ENCODE assay signal across 14 cellular contexts in the genomic region with DNA sequence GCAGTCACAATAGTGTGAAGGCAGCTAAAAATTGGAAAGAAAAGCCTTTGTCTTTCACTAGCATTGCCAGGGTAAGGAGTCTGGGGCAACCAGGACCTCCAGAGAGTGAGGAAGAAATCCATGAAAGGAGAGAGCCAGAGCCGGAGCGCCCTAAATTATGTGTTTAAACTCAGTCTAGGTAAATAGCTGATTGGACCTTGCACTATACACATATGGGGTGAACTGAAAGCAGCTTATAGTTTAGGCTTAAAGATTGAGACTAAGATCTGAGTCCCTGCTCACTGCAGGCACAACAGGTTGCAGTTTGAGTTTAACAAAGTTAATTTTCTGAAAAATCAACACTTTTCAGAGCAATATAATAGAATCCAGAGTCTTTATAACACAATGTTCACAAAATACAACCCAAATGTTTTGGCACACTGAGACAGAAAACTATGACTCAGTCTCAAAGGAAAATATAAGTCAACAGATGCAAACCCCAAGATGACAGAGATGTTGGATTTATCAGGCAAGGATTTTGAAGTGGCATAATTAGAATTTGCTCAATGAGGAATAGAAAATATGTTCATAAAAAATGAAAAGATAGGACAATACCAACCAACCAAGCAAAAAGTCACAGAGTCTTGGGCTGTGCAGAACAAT. TPM values are rescaled to one million over a fixed set of nuclear protein-coding genes. Genes with fewer than 3 reads are reported as not detected.
A peak's percentile ranks its signal among the peaks of the same experiment; 100 is the strongest.
DNase-seq lines count a peak whose midpoint lies in the region; ATAC-seq and TF ChIP-seq lines count a peak whose summit lies in the region.
"Had no signal": no experiment of that assay in that cellular context is flagged by ENCODE, and none has a peak within 500 bp of the region (broad histone marks: within the 10 kb centered on the region; RNA-seq: fewer than 3 reads in every experiment).

No MANE protein-coding gene starts in this region.

- H3K4me3 Mint-ChIP-seq in activated T-helper 1 cell treated with anti-CD3 and anti-CD28 coated beads, Interleukin-12 subunit alpha, Interleukin-12 subunit beta, Interleukin-2, Interleukin-4 antibody, amounts not matched to agents 30 ng/mL and 10 ng/mL and 1 ng/mL, durations not matched to agents 14 hours and 24 hours and 36 hours = no peak overlapping the region
- no peak overlapping the region for H3K4me3 Mint-ChIP-seq in mesothelial cell of epicardium

- H2AFZ ChIP-seq in GM23248 = no peak overlapping the region

- H3K27me3 Mint-ChIP-seq in activated T-helper 1 cell treated with anti-CD3 and anti-CD28 coated beads, Interleukin-12 subunit alpha, Interleukin-12 subunit beta, Interleukin-2, Interleukin-4 antibody, amounts not matched to agents 30 ng/mL and 10 ng/mL and 1 ng/mL, durations not matched to agents 14 hours and 24 hours and 36 hours (ENCODE audit: insufficient read depth) = peaks cover 41% of the 10 kb centered on the region
- H3K27me3 Mint-ChIP-seq in mesothelial cell of epicardium (ENCODE audit: low read depth) = peaks cover 40% of the 10 kb centered on the region

- no peaks in the 10 kb centered on the region for H3K79me2 ChIP-seq in GM23248 (ENCODE audit: insufficient read depth)

- DNase-seq in AG10803 (ENCODE audit: low read depth) = peak; percentile 21
- peak; percentile 54 for DNase-seq in GM23248
- DNase-seq in activated T-helper 1 cell treated with anti-CD3 and anti-CD28 coated beads, Interleukin-12 subunit alpha, Interleukin-12 subunit beta, Interleukin-2, Interleukin-4 antibody, amounts not matched to agents 30 ng/mL and 10 ng/mL and 1 ng/mL, durations not matched to agents 14 hours and 24 hours and 36 hours (ENCODE audit: low spot score) = no peak
- DNase-seq in mucosa of descending colon = no peak
- no peak for DNase-seq in stimulated activated CD4-positive, alpha-beta T cell treated with anti-CD3 and anti-CD28 coated beads, Interleukin-15, amount 100 ng/mL, for 24 hours
- DNase-seq in central memory CD4-positive, alpha-beta T cell = no peak
- no peak for DNase-seq in mesothelial cell of epicardium (ENCODE audit: low spot score in 2 of 2, unreplicated experiment in 2 of 2)
- DNase-seq: Kasumi-1, MV-4-11, NCI-H1417 treated with DMSO at 0.1 percent for 48 hours, NCI-H2029, NCI-H524 treated with DMSO at 0.1 percent for 48 hours had no signal

- H3K9ac ChIP-seq in GM23248 = no peak overlapping the region
- H3K9ac ChIP-seq: BLaER1 treated with 17β-estradiol and CSF1 and Interleukin-3, amounts not matched to agents 10 nM and 100 nM had no signal

- peaks cover 6% of the 10 kb centered on the region for H3K4me1 ChIP-seq in GM23248 (ENCODE audit: insufficient read depth)
- H3K4me1 ChIP-seq in mucosa of descending colon (ENCODE audit: low read depth) = no peaks in the 10 kb centered on the region
- H3K4me1 ChIP-seq: HAP-1 had no signal

- H3K27ac Mint-ChIP-seq in activated T-helper 1 cell treated with anti-CD3 and anti-CD28 coated beads, Interleukin-12 subunit alpha, Interleukin-12 subunit beta, Interleukin-2, Interleukin-4 antibody, amounts not matched to agents 30 ng/mL and 10 ng/mL and 1 ng/mL, durations not matched to agents 14 hours and 24 hours and 36 hours = peak overlapping the region; percentile 1
- no peak overlapping the region for H3K27ac Mint-ChIP-seq in mesothelial cell of epicardium

- 53 to 64% methylated on average over 2 of the region's 2 CpGs for WGBS in GM23248 (ENCODE audit: low coverage in 1 of 2, low lambda C conversion rate in 2 of 2, missing lambda C conversion rate in 2 of 2), 2 experiments

- in situ Hi-C loops in GM23248 (cut with MboI) = no loop called here

- H3K4me2 ChIP-seq in GM23248 (ENCODE audit: unreplicated experiment) = no peak overlapping the region
- H3K4me2 ChIP-seq: BLaER1 treated with 17β-estradiol and CSF1 and Interleukin-3, amounts not matched to agents 10 nM and 100 nM had no signal

- H3K27ac ChIP-seq in GM23248 = no peak overlapping the region
- H3K27ac ChIP-seq: BLaER1 treated with 17β-estradiol and CSF1 and Interleukin-3, amounts not matched to agents 10 nM and 100 nM had no signal

- TF ChIP-seq CTCF in AG10803 (conservative IDR thresholded peaks at IDR 0.05; ENCODE audit: low read length) (no peak), mucosa of descending colon (IDR thresholded peaks at IDR 0.05) (no peak), mesothelial cell of epicardium (IDR thresholded peaks at IDR 0.05; ENCODE audit: unreplicated experiment) (no peak)

- peaks cover 7% of the 10 kb centered on the region for H3F3A ChIP-seq in GM23248 (ENCODE audit: insufficient read depth)

- peaks cover 1% of the 10 kb centered on the region for H3K36me3 Mint-ChIP-seq in activated T-helper 1 cell treated with anti-CD3 and anti-CD28 coated beads, Interleukin-12 subunit alpha, Interleukin-12 subunit beta, Interleukin-2, Interleukin-4 antibody, amounts not matched to agents 30 ng/mL and 10 ng/mL and 1 ng/mL, durations not matched to agents 14 hours and 24 hours and 36 hours (ENCODE audit: low read depth)
- H3K36me3 Mint-ChIP-seq in mesothelial cell of epicardium = no peaks in the 10 kb centered on the region

- H3K4me1 Mint-ChIP-seq in activated T-helper 1 cell treated with anti-CD3 and anti-CD28 coated beads, Interleukin-12 subunit alpha, Interleukin-12 subunit beta, Interleukin-2, Interleukin-4 antibody, amounts not matched to agents 30 ng/mL and 10 ng/mL and 1 ng/mL, durations not matched to agents 14 hours and 24 hours and 36 hours (ENCODE audit: low read depth) = no peaks in the 10 kb centered on the region
- no peaks in the 10 kb centered on the region for H3K4me1 Mint-ChIP-seq in mesothelial cell of epicardium

- no peaks in the 10 kb centered on the region for H4K20me1 ChIP-seq in GM23248 (ENCODE audit: insufficient read depth)
- H4K20me1 ChIP-seq: BLaER1 treated with 17β-estradiol and CSF1 and Interleukin-3, amounts not matched to agents 10 nM and 100 nM had no signal

- ATAC-seq in mucosa of descending colon = peak; percentile 27

- intact Hi-C loops in activated T-helper 1 cell treated with anti-CD3 and anti-CD28 coated beads, Interleukin-12 subunit alpha, Interleukin-12 subunit beta, Interleukin-2, Interleukin-4 antibody, amounts not matched to agents 30 ng/mL and 10 ng/mL and 1 ng/mL, durations not matched to agents 14 hours and 24 hours and 36 hours (cut with micrococcal nuclease) = no loop called here
- intact Hi-C loops in mucosa of descending colon (cut with DNase I, micrococcal nuclease) = no loop called here

- no peaks in the 10 kb centered on the region for H3K9me3 Mint-ChIP-seq in activated T-helper 1 cell treated with anti-CD3 and anti-CD28 coated beads, Interleukin-12 subunit alpha, Interleukin-12 subunit beta, Interleukin-2, Interleukin-4 antibody, amounts not matched to agents 30 ng/mL and 10 ng/mL and 1 ng/mL, durations not matched to agents 14 hours and 24 hours and 36 hours
- H3K9me3 Mint-ChIP-seq in mesothelial cell of epicardium = no peaks in the 10 kb centered on the region

- H3K9me3 ChIP-seq in GM23248 (ENCODE audit: low read depth) = no peaks in the 10 kb centered on the region
- H3K9me3 ChIP-seq in mucosa of descending colon = no peaks in the 10 kb centered on the region
- H3K9me3 ChIP-seq: BLaER1 treated with 17β-estradiol and CSF1 and Interleukin-3, amounts not matched to agents 10 nM and 100 nM; HAP-1 had no signal

- no peaks in the 10 kb centered on the region for H3K9me2 ChIP-seq in GM23248 (ENCODE audit: insufficient read depth)

- H3K27me3 ChIP-seq in GM23248 (replicated peaks; ENCODE audit: insufficient read depth) = no peaks in the 10 kb centered on the region
- H3K27me3 ChIP-seq: BLaER1 treated with 17β-estradiol and CSF1 and Interleukin-3, amounts not matched to agents 10 nM and 100 nM had no signal

- H3K4me3 ChIP-seq in AG10803 (ENCODE audit: low read length) (no peak overlapping the region), GM23248 (no peak overlapping the region), mucosa of descending colon (no peak overlapping the region)
- H3K4me3 ChIP-seq: BLaER1 treated with 17β-estradiol and CSF1 and Interleukin-3, amounts not matched to agents 10 nM and 100 nM; HAP-1 had no signal

- no peaks in the 10 kb centered on the region for H3K36me3 ChIP-seq in GM23248 (ENCODE audit: low read depth)
- no peaks in the 10 kb centered on the region for H3K36me3 ChIP-seq in mucosa of descending colon (ENCODE audit: low read depth)
- H3K36me3 ChIP-seq: BLaER1 treated with 17β-estradiol and CSF1 and Interleukin-3, amounts not matched to agents 10 nM and 100 nM; HAP-1 had no signal

RNA-seq across cellular contexts. Expression of a gene that starts 39.4 kb away (rescaled TPM):
- total RNA-seq in GM23248 (2014; rRNA removed; shearing (Covaris generic)) = 32.2 and 40.3 TPM in 2 replicates
- 32.6 and 36.2 TPM in 2 replicates for polyA plus RNA-seq in GM23248 (2016; fragmentation: Nextera tagmentation; extraction: Ambion mirVana)
- total RNA-seq in activated T-helper 1 cell treated with anti-CD3 and anti-CD28 coated beads, Interleukin-12 subunit alpha, Interleukin-12 subunit beta, Interleukin-2, Interleukin-4 antibody, amounts not matched to agents 30 ng/mL and 10 ng/mL and 1 ng/mL, durations not matched to agents 14 hours and 24 hours and 36 hours = 37.2 and 40.8 TPM in 2 replicates
- total RNA-seq in mucosa of descending colon = 10 to 100 TPM; 16.5 to 18.9 (median 18.5) TPM
- total RNA-seq in mesothelial cell of epicardium = 10.7 to 11.9 TPM (median 10.8 TPM) in 3 replicates

RNA-seq across cellular contexts. Expression of a gene that starts 40.2 kb away (rescaled TPM):
- total RNA-seq in GM23248 (2014; rRNA removed; shearing (Covaris generic)) = 52.4 and 56.9 TPM in 2 replicates
- polyA plus RNA-seq in GM23248 (2016; fragmentation: Nextera tagmentation; extraction: Ambion mirVana) = 55.2 and 57.2 TPM in 2 replicates
- total RNA-seq in activated T-helper 1 cell treated with anti-CD3 and anti-CD28 coated beads, Interleukin-12 subunit alpha, Interleukin-12 subunit beta, Interleukin-2, Interleukin-4 antibody, amounts not matched to agents 30 ng/mL and 10 ng/mL and 1 ng/mL, durations not matched to agents 14 hours and 24 hours and 36 hours = 1.9 and 2.0 TPM in 2 replicates
- total RNA-seq in mucosa of descending colon = 1 to 10 TPM; 2.2 to 6.9 (median 4.4) TPM
- 20.3 to 26.7 TPM (median 21.9 TPM) in 3 replicates for total RNA-seq in mesothelial cell of epicardium

RNA-seq across cellular contexts. Expression of a gene that starts 54.2 kb away (rescaled TPM):
- 0.25 and 1.5 TPM in 2 replicates for total RNA-seq in GM23248 (2014; rRNA removed; shearing (Covaris generic))
- polyA plus RNA-seq in GM23248 (2016; fragmentation: Nextera tagmentation; extraction: Ambion mirVana) = 0.13 and 0.18 TPM in 2 replicates
- 0.10 TPM in 1 of 2 replicates, not detected in the other for total RNA-seq in activated T-helper 1 cell treated with anti-CD3 and anti-CD28 coated beads, Interleukin-12 subunit alpha, Interleukin-12 subunit beta, Interleukin-2, Interleukin-4 antibody, amounts not matched to agents 30 ng/mL and 10 ng/mL and 1 ng/mL, durations not matched to agents 14 hours and 24 hours and 36 hours
- total RNA-seq in mucosa of descending colon = under 1 TPM; 0.19 to 0.43 (median 0.31) TPM
- total RNA-seq in mesothelial cell of epicardium = 7.4 to 7.9 TPM (median 7.7 TPM) in 3 replicates

Comparison
In these comparisons a context has a peak if more than half of its experiments do, and no peak if none do; other contexts are left out.
1. DNase-seq: peak in AG10803 (single experiment) and GM23248 (single experiment); none in activated T-helper 1 cell treated with anti-CD3 and anti-CD28 coated beads, Interleukin-12 subunit alpha, Interleukin-12 subunit beta, Interleukin-2, Interleukin-4 antibody, amounts not matched to agents 30 ng/mL and 10 ng/mL and 1 ng/mL, durations not matched to agents 14 hours and 24 hours and 36 hours (single experiment), mucosa of descending colon (0 of 3), stimulated activated CD4-positive, alpha-beta T cell treated with anti-CD3 and anti-CD28 coated beads, Interleukin-15, amount 100 ng/mL, for 24 hours (single experiment), central memory CD4-positive, alpha-beta T cell (single experiment) and mesothelial cell of epicardium (0 of 2).